Comparison of ENCODE assay signal across 13 cellular contexts in genomic region chr11:11163256-11163655, GRCh38.
DNase-seq lines count a peak whose midpoint lies in the region; ATAC-seq and TF ChIP-seq lines count a peak whose summit lies in the region.
"Had no signal": no experiment of that assay in that cellular context is flagged by ENCODE, and none has a peak within 500 bp of the region (broad histone marks: within the 10 kb centered on the region; RNA-seq: fewer than 3 reads in every experiment).

No MANE protein-coding gene starts in this region.

- H3K27ac ChIP-seq in esophagus squamous epithelium (peak overlapping the region in 3 of 4 donors; percentile 25 to 60 (median 51)), adrenal gland (no peak overlapping the region)
- H3K27ac ChIP-seq: ovary had no signal

- H3K4me1 Mint-ChIP-seq in progenitor cell of endocrine pancreas (ENCODE audit: low read depth): peaks cover 6% of the 10 kb centered on the region
- no peaks in the 10 kb centered on the region for H3K4me1 Mint-ChIP-seq in activated T-cell treated with anti-CD3 and anti-CD28 coated beads, Interleukin-2, amount 50 U/mL, for 4 hours (ENCODE audit: low read depth)

- H3K4me3 ChIP-seq in esophagus squamous epithelium (no peak overlapping the region), adrenal gland (no peak overlapping the region)
- H3K4me3 ChIP-seq: ovary had no signal

- 33 to 62% methylated on average over 5 of the region's 5 CpGs for WGBS in esophagus squamous epithelium, 2 donors
- 36 to 54% (median 44%) methylated on average over 5 of the region's 5 CpGs for WGBS in adrenal gland, 4 donors

- H3K27me3 ChIP-seq in esophagus squamous epithelium: no peaks in the 10 kb centered on the region
- no peaks in the 10 kb centered on the region for H3K27me3 ChIP-seq in adrenal gland
- H3K27me3 ChIP-seq: ovary had no signal

- TF ChIP-seq CTCF in esophagus squamous epithelium (IDR thresholded peaks at IDR 0.05) (peak in 2 of 6 experiments; percentile 15 to 32), progenitor cell of endocrine pancreas (IDR thresholded peaks at IDR 0.05; ENCODE audit: unreplicated experiment) (peak; percentile 40), adrenal gland (IDR thresholded peaks at IDR 0.05) (peak in 1 of 6 experiments; percentile 13)

- DNase-seq in Daoy (ENCODE audit: low read depth): peak; percentile 30
- DNase-seq in NAMALWA (ENCODE audit: low spot score): peak; percentile 13
- no peak for DNase-seq in esophagus squamous epithelium (lab: John Stamatoyannopoulos, UW)
- no peak for DNase-seq in progenitor cell of endocrine pancreas (ENCODE audit: low spot score, unreplicated experiment)
- no peak for DNase-seq in adrenal gland
- DNase-seq in activated T-cell treated with anti-CD3 and anti-CD28 coated beads, Interleukin-2, amount 50 U/mL, for 4 hours: no peak
- DNase-seq: effector memory CD8-positive, alpha-beta T cell; NCI-H1930; ovary; trophoblast cell had no signal

- intact Hi-C loops in esophagus squamous epithelium (cut with DNase I) (no loop called here), adrenal gland (cut with DNase I) (no loop called here)

- no peaks in the 10 kb centered on the region for H3K9me3 ChIP-seq in esophagus squamous epithelium
- no peaks in the 10 kb centered on the region for H3K9me3 ChIP-seq in adrenal gland (replicated peaks in 1 of 3)

- TF ChIP-seq POLR2A in esophagus squamous epithelium (IDR thresholded peaks at IDR 0.05): no peak
- no peak for TF ChIP-seq POLR2A in adrenal gland (IDR thresholded peaks at IDR 0.05)

- ATAC-seq in HG03521 (IDR thresholded peaks at IDR 0.05; ENCODE audit: unreplicated experiment) (no peak), GM21619 (IDR thresholded peaks at IDR 0.05; ENCODE audit: unreplicated experiment) (no peak)
- no peak for ATAC-seq in activated T-cell treated with anti-CD3 and anti-CD28 coated beads, Interleukin-2, amount 50 U/mL, for 4 hours
- ATAC-seq: effector memory CD8-positive, alpha-beta T cell had no signal

- H3K36me3 ChIP-seq in esophagus squamous epithelium: no peaks in the 10 kb centered on the region
- no peaks in the 10 kb centered on the region for H3K36me3 ChIP-seq in adrenal gland (replicated peaks in 1 of 2)
- H3K36me3 ChIP-seq: ovary had no signal

- H3K27ac Mint-ChIP-seq in progenitor cell of endocrine pancreas: no peak overlapping the region
- H3K27ac Mint-ChIP-seq: activated naive CD8-positive, alpha-beta T cell; effector memory CD8-positive, alpha-beta T cell had no signal

- H3K4me1 ChIP-seq in esophagus squamous epithelium (peaks cover 0 to 18% (median 0%) of the 10 kb centered on the region in 3 donors), adrenal gland (replicated peaks in 1 of 2) (no peaks in the 10 kb centered on the region)

- H3K9me3 Mint-ChIP-seq in progenitor cell of endocrine pancreas (ENCODE audit: low read depth): no peaks in the 10 kb centered on the region
- no peaks in the 10 kb centered on the region for H3K9me3 Mint-ChIP-seq in activated T-cell treated with anti-CD3 and anti-CD28 coated beads, Interleukin-2, amount 50 U/mL, for 4 hours

- H3K36me3 Mint-ChIP-seq in progenitor cell of endocrine pancreas (ENCODE audit: insufficient read depth): no peaks in the 10 kb centered on the region
- H3K36me3 Mint-ChIP-seq in activated T-cell treated with anti-CD3 and anti-CD28 coated beads, Interleukin-2, amount 50 U/mL, for 4 hours (ENCODE audit: insufficient read depth): no peaks in the 10 kb centered on the region
- H3K36me3 Mint-ChIP-seq: activated naive CD8-positive, alpha-beta T cell had no signal

- peaks cover 14% of the 10 kb centered on the region for H3K27me3 Mint-ChIP-seq in progenitor cell of endocrine pancreas
- no peaks in the 10 kb centered on the region for H3K27me3 Mint-ChIP-seq in activated T-cell treated with anti-CD3 and anti-CD28 coated beads, Interleukin-2, amount 50 U/mL, for 4 hours (ENCODE audit: low read depth)
- H3K27me3 Mint-ChIP-seq: activated naive CD8-positive, alpha-beta T cell had no signal

- H3K4me3 Mint-ChIP-seq in progenitor cell of endocrine pancreas (ENCODE audit: low read depth): no peak overlapping the region
- no peak overlapping the region for H3K4me3 Mint-ChIP-seq in activated T-cell treated with anti-CD3 and anti-CD28 coated beads, Interleukin-2, amount 50 U/mL, for 4 hours
- H3K4me3 Mint-ChIP-seq: activated naive CD8-positive, alpha-beta T cell; effector memory CD8-positive, alpha-beta T cell had no signal

Comparison
In these comparisons a context has a peak if more than half of its experiments do, and no peak if none do; other contexts are left out.
1. DNase-seq: peak in Daoy (single experiment) and NAMALWA (single experiment); none in esophagus squamous epithelium (single experiment), progenitor cell of endocrine pancreas (single experiment), adrenal gland (0 of 7) and activated T-cell treated with anti-CD3 and anti-CD28 coated beads, Interleukin-2, amount 50 U/mL, for 4 hours (single experiment).
2. H3K27ac ChIP-seq: peak in esophagus squamous epithelium (3 of 4); none in adrenal gland (0 of 5).